In genomic region chr1:158112994-158113758, GRCh38 we compare ENCODE assay signal across 8 cellular contexts.
A peak's percentile ranks its signal among the peaks of the same experiment; 100 is the strongest.
DNase-seq lines count a peak whose midpoint lies in the region; ATAC-seq and TF ChIP-seq lines count a peak whose summit lies in the region.

No MANE protein-coding gene starts in this region.

- peaks cover 1 to 6% of the 10 kb centered on the region in 2 donors for H3K36me3 Mint-ChIP-seq in activated T-cell treated with anti-CD3 and anti-CD28 coated beads, Interleukin-2, amount 50 U/mL, for 72 hours (ENCODE audit: insufficient read depth in 2 of 2)
- peaks cover 8% of the 10 kb centered on the region for H3K36me3 Mint-ChIP-seq in glutamatergic neuron (ENCODE audit: unreplicated experiment)

- peak overlapping the region; percentile 42 for H3K4me3 ChIP-seq in parathyroid adenoma (ENCODE audit: low read depth, low read length)

- no peak overlapping the region for H3K27ac ChIP-seq in parathyroid adenoma

- H3K4me1 ChIP-seq in parathyroid adenoma: no peaks in the 10 kb centered on the region

- DNase-seq in EL (peak; percentile 51), NCI-H2227 treated with DMSO at 0.1 percent for 48 hours (lab: John Stamatoyannopoulos, UW) (peak; percentile 41), glutamatergic neuron (peak; percentile 84)
- DNase-seq in activated T-cell treated with anti-CD3 and anti-CD28 coated beads, Interleukin-2, amount 50 U/mL, for 72 hours: peak; percentile 49 to 55

- peak; percentile 30 for TF ChIP-seq CTCF in glutamatergic neuron (IDR thresholded peaks at IDR 0.05; ENCODE audit: partially characterized antibody, unreplicated experiment)
- TF ChIP-seq CTCF in parathyroid adenoma (IDR thresholded peaks at IDR 0.05): no peak

- H3K27me3 ChIP-seq in parathyroid adenoma (ENCODE audit: control insufficient read depth, insufficient read depth, low read length): no peaks in the 10 kb centered on the region

- H2AFZ ChIP-seq in parathyroid adenoma: peak overlapping the region; percentile 66

- no peaks in the 10 kb centered on the region for H3K79me2 ChIP-seq in parathyroid adenoma

- ATAC-seq in activated T-cell treated with anti-CD3 and anti-CD28 coated beads, Interleukin-2, amount 50 U/mL, for 72 hours (replicated peaks in 1 of 2): peak; percentile 77 to 87
- ATAC-seq in GM18517 (IDR thresholded peaks at IDR 0.05; ENCODE audit: unreplicated experiment) (no peak), HG03439 (IDR thresholded peaks at IDR 0.05; ENCODE audit: unreplicated experiment) (no peak), GM18907 (IDR thresholded peaks at IDR 0.05; ENCODE audit: unreplicated experiment) (no peak)

- peaks cover 0 to 2% of the 10 kb centered on the region in 2 donors for H3K9me3 Mint-ChIP-seq in activated T-cell treated with anti-CD3 and anti-CD28 coated beads, Interleukin-2, amount 50 U/mL, for 72 hours
- H3K9me3 Mint-ChIP-seq in glutamatergic neuron (ENCODE audit: unreplicated experiment): peaks cover 6% of the 10 kb centered on the region

- H3K36me3 ChIP-seq in parathyroid adenoma (ENCODE audit: control insufficient read depth, insufficient read depth, low read length): no peaks in the 10 kb centered on the region

- peaks cover 11% of the 10 kb centered on the region for H3K4me1 Mint-ChIP-seq in activated T-cell treated with anti-CD3 and anti-CD28 coated beads, Interleukin-2, amount 50 U/mL, for 72 hours (ENCODE audit: low read depth)
- peaks cover 10% of the 10 kb centered on the region for H3K4me1 Mint-ChIP-seq in glutamatergic neuron (ENCODE audit: low read depth, unreplicated experiment)

- H3K9ac ChIP-seq in parathyroid adenoma: no peak overlapping the region

- peak overlapping the region; percentile 77 for H3K4me2 ChIP-seq in parathyroid adenoma (ENCODE audit: low read length)

- H3K4me3 Mint-ChIP-seq in activated T-cell treated with anti-CD3 and anti-CD28 coated beads, Interleukin-2, amount 50 U/mL, for 72 hours: peak overlapping the region; percentile 69 to 80
- peak overlapping the region; percentile 70 for H3K4me3 Mint-ChIP-seq in glutamatergic neuron (ENCODE audit: unreplicated experiment)

- no peak overlapping the region for H3K27ac Mint-ChIP-seq in activated T-cell treated with anti-CD3 and anti-CD28 coated beads, Interleukin-2, amount 50 U/mL, for 72 hours
- H3K27ac Mint-ChIP-seq in glutamatergic neuron (ENCODE audit: unreplicated experiment): no peak overlapping the region

- no peaks in the 10 kb centered on the region for H3K9me3 ChIP-seq in parathyroid adenoma (ENCODE audit: control insufficient read depth, low read length)

- H3K27me3 Mint-ChIP-seq in activated T-cell treated with anti-CD3 and anti-CD28 coated beads, Interleukin-2, amount 50 U/mL, for 72 hours (ENCODE audit: low read depth): peaks cover 47% of the 10 kb centered on the region
- no peaks in the 10 kb centered on the region for H3K27me3 Mint-ChIP-seq in glutamatergic neuron (ENCODE audit: unreplicated experiment)

Comparison
In these comparisons a context has a peak if more than half of its experiments do, and no peak if none do; other contexts are left out.
1. ATAC-seq: peak in activated T-cell treated with anti-CD3 and anti-CD28 coated beads, Interleukin-2, amount 50 U/mL, for 72 hours (2 of 2); none in GM18517 (single experiment), HG03439 (single experiment) and GM18907 (single experiment).
2. Peak in every context shown above with its lines, with median percentiles within 50 percentile points of each other: DNase-seq.